ENCODE assay signal across 16 cellular contexts in genomic region chr11:34157163-34157562, GRCh38.
"Had no signal": no experiment of that assay in that cellular context is flagged by ENCODE, and none has a peak within 500 bp of the region (broad histone marks: within the 10 kb centered on the region; RNA-seq: fewer than 3 reads in every experiment).

No MANE protein-coding gene starts in this region.

- H3K4me3 ChIP-seq: breast epithelium, hepatocyte, lung had no signal

- ATAC-seq: activated CD8-positive, alpha-beta memory T cell treated with anti-CD3 and anti-CD28 coated beads, Interleukin-2, amount 10 ng/mL, durations not matched to agents 7 days and 5 days; esophagus mucosa; natural killer cell treated with Interleukin-12 subunit alpha and Interleukin-12 subunit beta and Interleukin-15 and Interleukin-18, amount 100 ng/mL, for 72 hours; stimulated activated naive CD8-positive, alpha-beta T cell treated with anti-CD3 and anti-CD28 coated beads, Interleukin-15, Interleukin-2, amounts not matched to agents 100 U/mL and 50 U/mL, for 24 hours had no signal

- H3K4me1 ChIP-seq: breast epithelium had no signal

- H3K27me3 Mint-ChIP-seq: activated B cell treated with CpG ODN at 0.5 μM for 24 hours; activated CD4-positive, alpha-beta memory T cell treated with anti-CD3 and anti-CD28 coated beads, Interleukin-2, amount 10 ng/mL, durations not matched to agents 7 days and 5 days; activated CD8-positive, alpha-beta memory T cell treated with anti-CD3 and anti-CD28 coated beads, Interleukin-2, amount 10 ng/mL, durations not matched to agents 7 days and 5 days; natural killer cell treated with Interleukin-12 subunit alpha and Interleukin-12 subunit beta and Interleukin-15 and Interleukin-18, amount 100 ng/mL, for 72 hours; type B pancreatic cell had no signal

- H3K9me3 ChIP-seq: breast epithelium had no signal

- H3K27ac ChIP-seq: breast epithelium, hepatocyte had no signal

- DNase-seq: activated B cell treated with CpG ODN at 0.5 μM for 24 hours; activated CD4-positive, alpha-beta memory T cell treated with anti-CD3 and anti-CD28 coated beads, Interleukin-2, amount 10 ng/mL, durations not matched to agents 7 days and 5 days; activated CD4-positive, alpha-beta T cell treated with anti-CD3 and anti-CD28 coated beads for 48 hours; activated CD8-positive, alpha-beta memory T cell treated with anti-CD3 and anti-CD28 coated beads, Interleukin-2, amount 10 ng/mL, durations not matched to agents 7 days and 5 days; activated naive CD4-positive, alpha-beta T cell; cerebellar nuclear complex; cortex of kidney; effector CD8-positive, alpha-beta T cell; stimulated activated CD4-positive, alpha-beta T cell treated with anti-CD3 and anti-CD28 coated beads, Interleukin-2, amount 100 ng/mL, for 24 hours; stimulated activated naive CD8-positive, alpha-beta T cell treated with anti-CD3 and anti-CD28 coated beads, Interleukin-15, Interleukin-2, amounts not matched to agents 100 U/mL and 50 U/mL, for 24 hours had no signal

- H3K27me3 ChIP-seq: breast epithelium, hepatocyte had no signal

- H3K27ac Mint-ChIP-seq: activated B cell treated with CpG ODN at 0.5 μM for 24 hours; activated CD4-positive, alpha-beta memory T cell treated with anti-CD3 and anti-CD28 coated beads, Interleukin-2, amount 10 ng/mL, durations not matched to agents 7 days and 5 days; activated CD8-positive, alpha-beta memory T cell treated with anti-CD3 and anti-CD28 coated beads, Interleukin-2, amount 10 ng/mL, durations not matched to agents 7 days and 5 days; natural killer cell treated with Interleukin-12 subunit alpha and Interleukin-12 subunit beta and Interleukin-15 and Interleukin-18, amount 100 ng/mL, for 72 hours; type B pancreatic cell had no signal

- H3K4me3 Mint-ChIP-seq: activated B cell treated with CpG ODN at 0.5 μM for 24 hours; activated CD4-positive, alpha-beta memory T cell treated with anti-CD3 and anti-CD28 coated beads, Interleukin-2, amount 10 ng/mL, durations not matched to agents 7 days and 5 days; activated CD8-positive, alpha-beta memory T cell treated with anti-CD3 and anti-CD28 coated beads, Interleukin-2, amount 10 ng/mL, durations not matched to agents 7 days and 5 days; natural killer cell treated with Interleukin-12 subunit alpha and Interleukin-12 subunit beta and Interleukin-15 and Interleukin-18, amount 100 ng/mL, for 72 hours; type B pancreatic cell had no signal

- H3K36me3 ChIP-seq: breast epithelium had no signal
